Comparison of ENCODE assay signal across 1 cellular context in genomic region chr11:68146704-68147474, GRCh38.
A peak's percentile ranks its signal among the peaks of the same experiment; 100 is the strongest.
TF ChIP-seq lines count a peak whose summit lies in the region.

No MANE protein-coding gene starts in this region.

TF ChIP-seq in HepG2, 621 proteins besides CTCF, POLR2A, EP300 and RAD21 (continued from another document and continues in another):
- TF ChIP-seq UBTF (CRISPR knock-in tag; IDR thresholded peaks at IDR 0.05) (peak; percentile 90), KDM6A (CRISPR knock-in tag; IDR thresholded peaks at IDR 0.05; ENCODE audit: low read depth) (peak; percentile 73; the same call in 1 of the 2 replicates), PHF5A (CRISPR knock-in tag; IDR thresholded peaks at IDR 0.05; ENCODE audit: low read depth, unreplicated experiment) (peak; percentile 87), ZXDC (CRISPR knock-in tag; IDR thresholded peaks at IDR 0.05) (peak; percentile 98), SOX13 (IDR thresholded peaks at IDR 0.05) (peak; percentile 18; the same call in 1 of the 2 replicates), SOX13 (CRISPR knock-in tag; conservative IDR thresholded peaks at IDR 0.05 in 1 of 2, IDR thresholded peaks at IDR 0.05 in 1 of 2) (peak in 1 of 2 experiments; percentile 86; a peak in 2 of 4 replicates), AHR (CRISPR knock-in tag; IDR thresholded peaks at IDR 0.05) (peak; percentile 88; the same call in 1 of the 2 replicates), HOMEZ (CRISPR knock-in tag; IDR thresholded peaks at IDR 0.05; ENCODE audit: low read depth) (peak; percentile 53), CREM (IDR thresholded peaks at IDR 0.05) (peak; percentile 82; the same call in 1 of the 2 replicates), CREM (CRISPR knock-in tag; IDR thresholded peaks at IDR 0.05) (no peak), ZMAT3 (CRISPR knock-in tag; conservative IDR thresholded peaks at IDR 0.05) (peak; percentile 88), NCOR1 (IDR thresholded peaks at IDR 0.05; ENCODE audit: borderline replicate concordance, low read length) (peak; percentile 62; the same call in 1 of the 2 replicates), ZBED4 (CRISPR knock-in tag; IDR thresholded peaks at IDR 0.05; ENCODE audit: borderline replicate concordance) (peak; percentile 41; the same call in 1 of the 2 replicates), FOSL2 (CRISPR knock-in tag; IDR thresholded peaks at IDR 0.05) (peak; percentile 88), ZNF256 (CRISPR knock-in tag; conservative IDR thresholded peaks at IDR 0.05) (no peak), ZNF619 (CRISPR knock-in tag; IDR thresholded peaks at IDR 0.05) (peak; percentile 49; the same call in 1 of the 2 replicates), ATF7-NPFF (CRISPR knock-in tag; IDR thresholded peaks at IDR 0.05; ENCODE audit: low read depth) (peak; percentile 63; the same call in 1 of the 2 replicates), KDM5B (CRISPR knock-in tag; IDR thresholded peaks at IDR 0.05; ENCODE audit: borderline replicate concordance) (peak; percentile 90), POLR2G (IDR thresholded peaks at IDR 0.05; ENCODE audit: low read depth, low read length) (peak; percentile 89), ETV5 (CRISPR knock-in tag; IDR thresholded peaks at IDR 0.05; ENCODE audit: borderline replicate concordance) (peak; percentile 95), MEIS1 (CRISPR knock-in tag; IDR thresholded peaks at IDR 0.05; ENCODE audit: borderline replicate concordance) (peak; percentile 93), TARDBP (CRISPR knock-in tag; IDR thresholded peaks at IDR 0.05) (peak; percentile 94), MAZ (IDR thresholded peaks at IDR 0.05; ENCODE audit: borderline replicate concordance, low read depth, low read length) (peak; percentile 28; the same call in 1 of the 2 replicates), MAZ (CRISPR knock-in tag; IDR thresholded peaks at IDR 0.05; ENCODE audit: low read depth) (peak; percentile 80), KLF15 (CRISPR knock-in tag; IDR thresholded peaks at IDR 0.05; ENCODE audit: borderline replicate concordance) (no peak), DMAP1 (CRISPR knock-in tag; IDR thresholded peaks at IDR 0.05) (peak; percentile 79), KAT7 (CRISPR knock-in tag; IDR thresholded peaks at IDR 0.05; ENCODE audit: borderline replicate concordance) (peak; percentile 48; the same call in 1 of the 2 replicates), ZBTB2 (CRISPR knock-in tag; IDR thresholded peaks at IDR 0.05; ENCODE audit: low read depth) (no peak; the same call in 1 of the 2 replicates), GZF1 (CRISPR knock-in tag; IDR thresholded peaks at IDR 0.05) (no peak; the same call in 1 of the 2 replicates), DNMT1 (CRISPR knock-in tag; IDR thresholded peaks at IDR 0.05) (no peak), NKX3-1 (CRISPR knock-in tag; IDR thresholded peaks at IDR 0.05) (peak; percentile 55; the same call in 1 of the 2 replicates), HNRNPH1 (optimal IDR thresholded peaks at IDR 0.05; ENCODE audit: low read depth, low read length) (no peak), ZKSCAN8 (CRISPR knock-in tag; IDR thresholded peaks at IDR 0.05; ENCODE audit: borderline replicate concordance) (peak; percentile 92; the same call in 1 of the 2 replicates), CEBPG (CRISPR knock-in tag; IDR thresholded peaks at IDR 0.05) (peak; percentile 62), ZNF230 (CRISPR knock-in tag; IDR thresholded peaks at IDR 0.05) (0 out of 2 replicates have a peak, but pooled peaks have one; percentile 50), ZNF543 (CRISPR knock-in tag; IDR thresholded peaks at IDR 0.05) (peak; percentile 86; the same call in 1 of the 2 replicates), GATAD2A (CRISPR knock-in tag; IDR thresholded peaks at IDR 0.05) (peak; percentile 97)
- TF ChIP-seq, protein P1, sequence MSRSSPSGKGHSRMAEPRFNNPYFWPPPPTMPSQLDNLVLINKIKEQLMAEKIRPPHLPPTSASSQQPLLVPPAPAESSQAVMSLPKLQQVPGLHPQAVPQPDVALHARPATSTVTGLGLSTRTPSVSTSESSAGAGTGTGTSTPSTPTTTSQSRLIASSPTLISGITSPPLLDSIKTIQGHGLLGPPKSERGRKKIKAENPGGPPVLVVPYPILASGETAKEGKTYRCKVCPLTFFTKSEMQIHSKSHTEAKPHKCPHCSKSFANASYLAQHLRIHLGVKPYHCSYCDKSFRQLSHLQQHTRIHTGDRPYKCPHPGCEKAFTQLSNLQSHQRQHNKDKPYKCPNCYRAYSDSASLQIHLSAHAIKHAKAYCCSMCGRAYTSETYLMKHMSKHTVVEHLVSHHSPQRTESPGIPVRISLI (CRISPR knock-in tag; IDR thresholded peaks at IDR 0.05; ENCODE audit: borderline replicate concordance) = peak; percentile 73; the same call in 1 of the 2 replicates
- TF ChIP-seq, protein P2, sequence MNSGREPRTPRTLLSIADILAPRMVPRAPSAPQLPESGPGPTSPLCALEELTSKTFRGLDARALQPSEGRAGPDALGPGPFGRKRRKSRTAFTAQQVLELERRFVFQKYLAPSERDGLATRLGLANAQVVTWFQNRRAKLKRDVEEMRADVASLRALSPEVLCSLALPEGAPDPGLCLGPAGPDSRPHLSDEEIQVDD (CRISPR knock-in tag; IDR thresholded peaks at IDR 0.05; ENCODE audit: borderline replicate concordance) = 0 out of 2 replicates have a peak, but pooled peaks have one; percentile 34
- TF ChIP-seq, protein P3, sequence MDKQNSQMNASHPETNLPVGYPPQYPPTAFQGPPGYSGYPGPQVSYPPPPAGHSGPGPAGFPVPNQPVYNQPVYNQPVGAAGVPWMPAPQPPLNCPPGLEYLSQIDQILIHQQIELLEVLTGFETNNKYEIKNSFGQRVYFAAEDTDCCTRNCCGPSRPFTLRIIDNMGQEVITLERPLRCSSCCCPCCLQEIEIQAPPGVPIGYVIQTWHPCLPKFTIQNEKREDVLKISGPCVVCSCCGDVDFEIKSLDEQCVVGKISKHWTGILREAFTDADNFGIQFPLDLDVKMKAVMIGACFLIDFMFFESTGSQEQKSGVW (CRISPR knock-in tag; IDR thresholded peaks at IDR 0.05; ENCODE audit: borderline replicate concordance) = no peak
- TF ChIP-seq, protein P4, sequence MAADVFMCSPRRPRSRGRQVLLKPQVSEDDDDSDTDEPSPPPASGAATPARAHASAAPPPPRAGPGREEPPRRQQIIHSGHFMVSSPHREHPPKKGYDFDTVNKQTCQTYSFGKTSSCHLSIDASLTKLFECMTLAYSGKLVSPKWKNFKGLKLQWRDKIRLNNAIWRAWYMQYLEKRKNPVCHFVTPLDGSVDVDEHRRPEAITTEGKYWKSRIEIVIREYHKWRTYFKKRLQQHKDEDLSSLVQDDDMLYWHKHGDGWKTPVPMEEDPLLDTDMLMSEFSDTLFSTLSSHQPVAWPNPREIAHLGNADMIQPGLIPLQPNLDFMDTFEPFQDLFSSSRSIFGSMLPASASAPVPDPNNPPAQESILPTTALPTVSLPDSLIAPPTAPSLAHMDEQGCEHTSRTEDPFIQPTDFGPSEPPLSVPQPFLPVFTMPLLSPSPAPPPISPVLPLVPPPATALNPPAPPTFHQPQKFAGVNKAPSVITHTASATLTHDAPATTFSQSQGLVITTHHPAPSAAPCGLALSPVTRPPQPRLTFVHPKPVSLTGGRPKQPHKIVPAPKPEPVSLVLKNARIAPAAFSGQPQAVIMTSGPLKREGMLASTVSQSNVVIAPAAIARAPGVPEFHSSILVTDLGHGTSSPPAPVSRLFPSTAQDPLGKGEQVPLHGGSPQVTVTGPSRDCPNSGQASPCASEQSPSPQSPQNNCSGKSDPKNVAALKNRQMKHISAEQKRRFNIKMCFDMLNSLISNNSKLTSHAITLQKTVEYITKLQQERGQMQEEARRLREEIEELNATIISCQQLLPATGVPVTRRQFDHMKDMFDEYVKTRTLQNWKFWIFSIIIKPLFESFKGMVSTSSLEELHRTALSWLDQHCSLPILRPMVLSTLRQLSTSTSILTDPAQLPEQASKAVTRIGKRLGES (CRISPR knock-in tag; IDR thresholded peaks at IDR 0.05; ENCODE audit: borderline replicate concordance) = no peak
